In genomic region chr10:73096452-73097304, GRCh38 we compare ENCODE assay signal across 1 cellular context.
A peak's percentile ranks its signal among the peaks of the same experiment; 100 is the strongest.
TF ChIP-seq lines count a peak whose summit lies in the region.

Gene P4HA1, minus strand, starts transcription at chr10:73096866. Its CDS starts 21,983 bp downstream, at chr10:73074883.

TF ChIP-seq in K562, 482 proteins besides CTCF, POLR2A, EP300 and RAD21 (continued from another document and continues in another):
- TF ChIP-seq TCF7 (IDR thresholded peaks at IDR 0.05; ENCODE audit: borderline replicate concordance): no peak
- TF ChIP-seq RBBP5 (IDR thresholded peaks at IDR 0.05; ENCODE audit: borderline replicate concordance, insufficient read depth, low read length, poor library complexity, severe bottlenecking): peak; percentile 73
- TF ChIP-seq, protein P1, sequence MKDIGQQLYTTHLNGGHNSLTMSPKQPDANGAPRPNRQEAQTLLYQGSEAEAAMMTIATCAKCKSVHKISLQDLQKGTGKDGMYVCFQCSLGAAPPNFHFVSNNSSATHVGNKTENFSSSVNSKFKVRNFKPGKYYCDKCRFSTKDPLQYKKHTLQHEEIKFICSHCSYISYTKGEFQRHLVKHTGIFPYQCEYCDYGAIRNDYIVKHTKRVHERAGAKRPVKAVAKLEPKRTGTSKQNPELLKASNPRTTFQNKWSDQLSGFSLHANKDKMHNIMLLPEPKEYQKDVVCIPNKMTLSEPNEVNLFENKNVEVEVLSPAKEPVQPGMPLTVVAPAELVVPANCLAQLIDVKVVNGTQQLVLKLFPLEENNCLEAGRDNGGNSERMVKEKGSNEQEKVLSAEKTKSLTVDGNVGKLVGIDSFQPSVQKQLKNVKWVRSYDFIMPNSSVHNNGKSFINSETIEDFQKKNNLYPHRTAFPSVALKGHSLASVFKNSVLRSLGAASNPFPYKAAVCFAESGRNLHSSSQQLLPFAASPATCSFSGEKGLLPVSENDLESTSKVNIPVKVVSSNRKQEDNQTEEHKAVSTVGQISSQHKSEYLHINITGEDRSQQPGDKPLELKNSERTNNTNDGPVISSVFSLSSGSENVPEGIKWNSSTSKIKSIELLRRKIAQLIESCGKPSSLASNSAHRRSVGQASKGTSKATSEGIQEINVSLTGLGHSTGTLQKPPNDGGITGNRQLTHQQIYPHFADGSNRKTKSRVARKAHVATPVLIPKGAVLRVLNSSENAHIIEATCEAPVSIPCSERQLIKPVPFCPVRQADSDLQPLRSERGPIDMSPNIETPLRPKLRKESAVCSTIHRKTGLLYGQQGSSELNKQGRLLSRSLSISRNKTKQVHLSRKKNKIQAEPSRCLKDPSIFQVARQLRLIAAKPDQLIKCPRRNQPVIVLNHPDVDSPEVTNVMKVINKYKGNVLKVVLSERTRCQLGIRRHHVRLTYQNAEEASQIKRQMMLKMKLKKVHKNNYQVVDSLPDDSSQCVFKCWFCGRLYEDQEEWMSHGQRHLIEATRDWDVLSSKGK (CRISPR knock-in tag; IDR thresholded peaks at IDR 0.05): no peak
- TF ChIP-seq DLX4 (CRISPR knock-in tag; IDR thresholded peaks at IDR 0.05): no peak
- TF ChIP-seq CHD2 (IDR thresholded peaks at IDR 0.05; ENCODE audit: low read depth, low read length): no peak
- peak; percentile 94 for TF ChIP-seq RBM22 (IDR thresholded peaks at IDR 0.05; ENCODE audit: low read depth, low read length, poor library complexity, severe bottlenecking)
- no peak for TF ChIP-seq CBX5 (IDR thresholded peaks at IDR 0.05; ENCODE audit: borderline replicate concordance, low read depth)
- peak; percentile 80 for TF ChIP-seq ZNF431 (CRISPR knock-in tag; IDR thresholded peaks at IDR 0.05)
- peak; percentile 82 for TF ChIP-seq ETV5 (CRISPR knock-in tag; IDR thresholded peaks at IDR 0.05; ENCODE audit: low read depth)
- no peak for TF ChIP-seq DDX20 (tag; IDR thresholded peaks at IDR 0.05; ENCODE audit: low read depth)
- TF ChIP-seq, protein P2, sequence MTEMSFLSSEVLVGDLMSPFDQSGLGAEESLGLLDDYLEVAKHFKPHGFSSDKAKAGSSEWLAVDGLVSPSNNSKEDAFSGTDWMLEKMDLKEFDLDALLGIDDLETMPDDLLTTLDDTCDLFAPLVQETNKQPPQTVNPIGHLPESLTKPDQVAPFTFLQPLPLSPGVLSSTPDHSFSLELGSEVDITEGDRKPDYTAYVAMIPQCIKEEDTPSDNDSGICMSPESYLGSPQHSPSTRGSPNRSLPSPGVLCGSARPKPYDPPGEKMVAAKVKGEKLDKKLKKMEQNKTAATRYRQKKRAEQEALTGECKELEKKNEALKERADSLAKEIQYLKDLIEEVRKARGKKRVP (CRISPR knock-in tag; IDR thresholded peaks at IDR 0.05): peak; percentile 65; the same call in 1 of the 2 replicates
- peak; percentile 97 for TF ChIP-seq CCNT2 (IDR thresholded peaks at IDR 0.05; ENCODE audit: borderline replicate concordance, extremely low read depth, insufficient read length, low read depth, low read length)
- TF ChIP-seq, protein P3, sequence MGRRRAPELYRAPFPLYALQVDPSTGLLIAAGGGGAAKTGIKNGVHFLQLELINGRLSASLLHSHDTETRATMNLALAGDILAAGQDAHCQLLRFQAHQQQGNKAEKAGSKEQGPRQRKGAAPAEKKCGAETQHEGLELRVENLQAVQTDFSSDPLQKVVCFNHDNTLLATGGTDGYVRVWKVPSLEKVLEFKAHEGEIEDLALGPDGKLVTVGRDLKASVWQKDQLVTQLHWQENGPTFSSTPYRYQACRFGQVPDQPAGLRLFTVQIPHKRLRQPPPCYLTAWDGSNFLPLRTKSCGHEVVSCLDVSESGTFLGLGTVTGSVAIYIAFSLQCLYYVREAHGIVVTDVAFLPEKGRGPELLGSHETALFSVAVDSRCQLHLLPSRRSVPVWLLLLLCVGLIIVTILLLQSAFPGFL (CRISPR knock-in tag; IDR thresholded peaks at IDR 0.05): no peak
- no peak for TF ChIP-seq PYGO2 (tag; IDR thresholded peaks at IDR 0.05)
- no peak for TF ChIP-seq TEAD2 (tag; IDR thresholded peaks at IDR 0.05)
- peak; percentile 78 for TF ChIP-seq CXXC5 (CRISPR knock-in tag; IDR thresholded peaks at IDR 0.05)
- TF ChIP-seq XRCC4 (IDR thresholded peaks at IDR 0.05; ENCODE audit: extremely low read depth, insufficient read depth, insufficient read length): no peak
- TF ChIP-seq NFATC3 (IDR thresholded peaks at IDR 0.05): no peak
- no peak for TF ChIP-seq ZNF3 (CRISPR knock-in tag; IDR thresholded peaks at IDR 0.05)
- no peak for TF ChIP-seq NR2C1 (IDR thresholded peaks at IDR 0.05)
- TF ChIP-seq NR2C1 (tag; IDR thresholded peaks at IDR 0.05): no peak
- no peak for TF ChIP-seq ZNF408 (CRISPR knock-in tag; IDR thresholded peaks at IDR 0.05; ENCODE audit: low read depth)
- TF ChIP-seq SNIP1 (IDR thresholded peaks at IDR 0.05; ENCODE audit: low read depth): no peak
- peak; percentile 30 to 86; a peak in 2 of 4 replicates for TF ChIP-seq SIN3A (IDR thresholded peaks at IDR 0.05; ENCODE audit: borderline replicate concordance in 2 of 2, control insufficient read depth in 1 of 2, low read depth in 2 of 2, low read length in 2 of 2)
- TF ChIP-seq ZNF239 (CRISPR knock-in tag; IDR thresholded peaks at IDR 0.05): no peak; the same call in 1 of the 2 replicates
- TF ChIP-seq, protein P4, sequence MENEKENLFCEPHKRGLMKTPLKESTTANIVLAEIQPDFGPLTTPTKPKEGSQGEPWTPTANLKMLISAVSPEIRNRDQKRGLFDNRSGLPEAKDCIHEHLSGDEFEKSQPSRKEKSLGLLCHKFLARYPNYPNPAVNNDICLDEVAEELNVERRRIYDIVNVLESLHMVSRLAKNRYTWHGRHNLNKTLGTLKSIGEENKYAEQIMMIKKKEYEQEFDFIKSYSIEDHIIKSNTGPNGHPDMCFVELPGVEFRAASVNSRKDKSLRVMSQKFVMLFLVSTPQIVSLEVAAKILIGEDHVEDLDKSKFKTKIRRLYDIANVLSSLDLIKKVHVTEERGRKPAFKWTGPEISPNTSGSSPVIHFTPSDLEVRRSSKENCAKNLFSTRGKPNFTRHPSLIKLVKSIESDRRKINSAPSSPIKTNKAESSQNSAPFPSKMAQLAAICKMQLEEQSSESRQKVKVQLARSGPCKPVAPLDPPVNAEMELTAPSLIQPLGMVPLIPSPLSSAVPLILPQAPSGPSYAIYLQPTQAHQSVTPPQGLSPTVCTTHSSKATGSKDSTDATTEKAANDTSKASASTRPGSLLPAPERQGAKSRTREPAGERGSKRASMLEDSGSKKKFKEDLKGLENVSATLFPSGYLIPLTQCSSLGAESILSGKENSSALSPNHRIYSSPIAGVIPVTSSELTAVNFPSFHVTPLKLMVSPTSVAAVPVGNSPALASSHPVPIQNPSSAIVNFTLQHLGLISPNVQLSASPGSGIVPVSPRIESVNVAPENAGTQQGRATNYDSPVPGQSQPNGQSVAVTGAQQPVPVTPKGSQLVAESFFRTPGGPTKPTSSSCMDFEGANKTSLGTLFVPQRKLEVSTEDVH (IDR thresholded peaks at IDR 0.05; ENCODE audit: low read depth, partially characterized antibody): peak; percentile 52
- TF ChIP-seq HMGN3 (IDR thresholded peaks at IDR 0.05; ENCODE audit: borderline replicate concordance, extremely low read depth, insufficient read length, low read depth, low read length): peak; percentile 65
- TF ChIP-seq PRPF4 (IDR thresholded peaks at IDR 0.05; ENCODE audit: insufficient read depth, low read depth, low read length, poor library complexity, severe bottlenecking): peak; percentile 97
- peak; percentile 47; the same call in 1 of the 2 replicates for TF ChIP-seq KLF1 (tag; IDR thresholded peaks at IDR 0.05)
- no peak for TF ChIP-seq KAT2B (IDR thresholded peaks at IDR 0.05; ENCODE audit: low read depth, low read length)
- peak; percentile 81 for TF ChIP-seq MYC (IDR thresholded peaks at IDR 0.05; ENCODE audit: low read depth, low read length)
- TF ChIP-seq MYC (CRISPR knock-in tag; IDR thresholded peaks at IDR 0.05; ENCODE audit: borderline replicate concordance, low read depth): peak; percentile 58; the same call in 1 of the 2 replicates
- TF ChIP-seq, protein P5, sequence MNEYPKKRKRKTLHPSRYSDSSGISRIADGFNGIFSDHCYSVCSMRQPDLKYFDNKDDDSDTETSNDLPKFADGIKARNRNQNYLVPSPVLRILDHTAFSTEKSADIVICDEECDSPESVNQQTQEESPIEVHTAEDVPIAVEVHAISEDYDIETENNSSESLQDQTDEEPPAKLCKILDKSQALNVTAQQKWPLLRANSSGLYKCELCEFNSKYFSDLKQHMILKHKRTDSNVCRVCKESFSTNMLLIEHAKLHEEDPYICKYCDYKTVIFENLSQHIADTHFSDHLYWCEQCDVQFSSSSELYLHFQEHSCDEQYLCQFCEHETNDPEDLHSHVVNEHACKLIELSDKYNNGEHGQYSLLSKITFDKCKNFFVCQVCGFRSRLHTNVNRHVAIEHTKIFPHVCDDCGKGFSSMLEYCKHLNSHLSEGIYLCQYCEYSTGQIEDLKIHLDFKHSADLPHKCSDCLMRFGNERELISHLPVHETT (CRISPR knock-in tag; conservative IDR thresholded peaks at IDR 0.05 in 1 of 2, IDR thresholded peaks at IDR 0.05 in 1 of 2): peak in 1 of 2 experiments; percentile 67; a peak in 2 of 4 replicates
- TF ChIP-seq NCOA4 (IDR thresholded peaks at IDR 0.05; ENCODE audit: partially characterized antibody): no peak
- no peak for TF ChIP-seq FOS (IDR thresholded peaks at IDR 0.05; ENCODE audit: extremely low read depth, insufficient read length)
- TF ChIP-seq HINFP (tag; conservative IDR thresholded peaks at IDR 0.05; ENCODE audit: low read depth): peak; percentile 37; the same call in 1 of the 2 replicates
- peak; percentile 25; the same call in 1 of the 2 replicates for TF ChIP-seq CBX1 (IDR thresholded peaks at IDR 0.05; ENCODE audit: low read depth)
- TF ChIP-seq ZBTB40 (IDR thresholded peaks at IDR 0.05): peak; percentile 22; the same call in 1 of the 2 replicates
- no peak for TF ChIP-seq ZBTB40 (CRISPR knock-in tag; IDR thresholded peaks at IDR 0.05)
